Comparison of ENCODE assay signal across 1 cellular context in genomic region chr19:54316746-54317107, GRCh38.
TF ChIP-seq lines count a peak whose summit lies in the region.

No MANE protein-coding gene starts in this region.

TF ChIP-seq in GM23338, 12 proteins besides CTCF, POLR2A, EP300 and RAD21 (continued from another document):
- TF ChIP-seq ETS1 (IDR thresholded peaks at IDR 0.05) (no peak), REST (IDR thresholded peaks at IDR 0.05; ENCODE audit: unreplicated experiment) (no peak), ZNF331 (CRISPR knock-in tag; IDR thresholded peaks at IDR 0.05; ENCODE audit: low read depth) (no peak)
TF ChIP-seq in GM23338: peak in this region for 0.
